Comparison of ENCODE assay signal across 1 cellular context in the genomic region with DNA sequence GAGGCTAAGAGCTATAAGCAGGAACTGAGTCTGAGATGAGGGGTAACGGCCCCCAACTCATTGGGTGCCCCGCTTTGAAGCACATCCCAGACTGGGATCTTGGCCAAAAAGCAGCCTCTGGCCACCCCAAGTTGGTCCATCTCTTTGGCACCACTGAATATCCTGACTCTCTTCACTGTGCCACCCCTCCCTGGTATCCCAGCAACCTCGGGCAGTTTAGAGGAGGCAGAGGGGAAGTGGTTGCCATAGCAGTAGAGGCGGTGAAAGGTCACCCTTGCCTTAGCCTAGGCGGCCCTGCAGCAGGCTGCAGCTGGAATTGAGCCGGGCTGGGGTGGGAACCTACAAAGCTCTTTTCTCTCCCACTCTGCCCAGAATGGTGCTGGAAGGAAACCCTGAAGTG.
A peak's percentile ranks its signal among the peaks of the same experiment; 100 is the strongest.
TF ChIP-seq lines count a peak whose summit lies in the region.

No MANE protein-coding gene starts in this region.

TF ChIP-seq in HepG2, 621 proteins besides CTCF, POLR2A, EP300 and RAD21:
- TF ChIP-seq, protein P1, sequence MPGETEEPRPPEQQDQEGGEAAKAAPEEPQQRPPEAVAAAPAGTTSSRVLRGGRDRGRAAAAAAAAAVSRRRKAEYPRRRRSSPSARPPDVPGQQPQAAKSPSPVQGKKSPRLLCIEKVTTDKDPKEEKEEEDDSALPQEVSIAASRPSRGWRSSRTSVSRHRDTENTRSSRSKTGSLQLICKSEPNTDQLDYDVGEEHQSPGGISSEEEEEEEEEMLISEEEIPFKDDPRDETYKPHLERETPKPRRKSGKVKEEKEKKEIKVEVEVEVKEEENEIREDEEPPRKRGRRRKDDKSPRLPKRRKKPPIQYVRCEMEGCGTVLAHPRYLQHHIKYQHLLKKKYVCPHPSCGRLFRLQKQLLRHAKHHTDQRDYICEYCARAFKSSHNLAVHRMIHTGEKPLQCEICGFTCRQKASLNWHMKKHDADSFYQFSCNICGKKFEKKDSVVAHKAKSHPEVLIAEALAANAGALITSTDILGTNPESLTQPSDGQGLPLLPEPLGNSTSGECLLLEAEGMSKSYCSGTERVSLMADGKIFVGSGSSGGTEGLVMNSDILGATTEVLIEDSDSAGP (CRISPR knock-in tag; IDR thresholded peaks at IDR 0.05; ENCODE audit: borderline replicate concordance), result peak; percentile 47; the same call in 1 of the 2 replicates
- TF ChIP-seq RXRB (CRISPR knock-in tag; IDR thresholded peaks at IDR 0.05; ENCODE audit: borderline replicate concordance), result peak; percentile 42; the same call in 1 of the 2 replicates
- no peak for TF ChIP-seq NFYB (CRISPR knock-in tag; IDR thresholded peaks at IDR 0.05)
- no peak for TF ChIP-seq TBP (CRISPR knock-in tag; IDR thresholded peaks at IDR 0.05)
- no peak for TF ChIP-seq STAT5B (CRISPR knock-in tag; IDR thresholded peaks at IDR 0.05)
- TF ChIP-seq RFX3 (CRISPR knock-in tag; IDR thresholded peaks at IDR 0.05), result peak; percentile 68
- peak; percentile 87 for TF ChIP-seq PPARG (CRISPR knock-in tag; conservative IDR thresholded peaks at IDR 0.05)
- TF ChIP-seq ZNF737 (CRISPR knock-in tag; IDR thresholded peaks at IDR 0.05; ENCODE audit: borderline replicate concordance), result 0 out of 2 replicates have a peak, but pooled peaks have one; percentile 17
- no peak for TF ChIP-seq ZNF350 (CRISPR knock-in tag; IDR thresholded peaks at IDR 0.05; ENCODE audit: borderline replicate concordance, low read depth)
- TF ChIP-seq ZNF354B (CRISPR knock-in tag; IDR thresholded peaks at IDR 0.05), result no peak
- TF ChIP-seq NFE2L2 (IDR thresholded peaks at IDR 0.05; ENCODE audit: low read length), result no peak
- peak; percentile 40; the same call in 1 of the 2 replicates for TF ChIP-seq RXRA (CRISPR knock-in tag; IDR thresholded peaks at IDR 0.05)
- no peak for TF ChIP-seq ZNF136 (CRISPR knock-in tag; IDR thresholded peaks at IDR 0.05; ENCODE audit: low read depth)
- no peak for TF ChIP-seq FOXK2 (IDR thresholded peaks at IDR 0.05)
- peak; percentile 77 for TF ChIP-seq RFX1 (IDR thresholded peaks at IDR 0.05)
- TF ChIP-seq TBX3 (IDR thresholded peaks at IDR 0.05; ENCODE audit: borderline replicate concordance), result no peak
- TF ChIP-seq MEIS2 (CRISPR knock-in tag; IDR thresholded peaks at IDR 0.05), result no peak
- TF ChIP-seq, protein P2, sequence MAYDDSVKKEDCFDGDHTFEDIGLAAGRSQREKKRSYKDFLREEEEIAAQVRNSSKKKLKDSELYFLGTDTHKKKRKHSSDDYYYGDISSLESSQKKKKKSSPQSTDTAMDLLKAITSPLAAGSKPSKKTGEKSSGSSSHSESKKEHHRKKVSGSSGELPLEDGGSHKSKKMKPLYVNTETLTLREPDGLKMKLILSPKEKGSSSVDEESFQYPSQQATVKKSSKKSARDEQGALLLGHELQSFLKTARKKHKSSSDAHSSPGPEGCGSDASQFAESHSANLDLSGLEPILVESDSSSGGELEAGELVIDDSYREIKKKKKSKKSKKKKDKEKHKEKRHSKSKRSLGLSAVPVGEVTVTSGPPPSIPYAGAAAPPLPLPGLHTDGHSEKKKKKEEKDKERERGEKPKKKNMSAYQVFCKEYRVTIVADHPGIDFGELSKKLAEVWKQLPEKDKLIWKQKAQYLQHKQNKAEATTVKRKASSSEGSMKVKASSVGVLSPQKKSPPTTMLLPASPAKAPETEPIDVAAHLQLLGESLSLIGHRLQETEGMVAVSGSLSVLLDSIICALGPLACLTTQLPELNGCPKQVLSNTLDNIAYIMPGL (CRISPR knock-in tag; IDR thresholded peaks at IDR 0.05; ENCODE audit: borderline replicate concordance in 1 of 2, low read depth in 1 of 2), result 0 out of 4 replicates have a peak, but pooled peaks of 1 of the 2 experiments have one; percentile 11
- TF ChIP-seq ZNF569 (CRISPR knock-in tag; IDR thresholded peaks at IDR 0.05; ENCODE audit: borderline replicate concordance), result no peak
- TF ChIP-seq MXI1 (IDR thresholded peaks at IDR 0.05; ENCODE audit: borderline replicate concordance, low read depth, low read length), result peak; percentile 54; the same call in 1 of the 3 replicates
- no peak for TF ChIP-seq ZNF30 (CRISPR knock-in tag; IDR thresholded peaks at IDR 0.05)
TF ChIP-seq in HepG2: peak in this region for 9.
